ENCODE assay signal across 8 cellular contexts in genomic region chr10:112446055-112446854, GRCh38. TPM values are rescaled to one million over a fixed set of nuclear protein-coding genes. Genes with fewer than 3 reads are reported as not detected.
A peak's percentile ranks its signal among the peaks of the same experiment; 100 is the strongest.
DNase-seq lines count a peak whose midpoint lies in the region; ATAC-seq and TF ChIP-seq lines count a peak whose summit lies in the region.

No MANE protein-coding gene starts in this region.

- ATAC-seq in upper lobe of right lung (peak; percentile 26), HG03520 (IDR thresholded peaks at IDR 0.05; ENCODE audit: unreplicated experiment) (no peak)

- peak overlapping the region; percentile 96 for H3K9ac ChIP-seq in mesenchymal stem cell (ENCODE audit: low read length)

- TF ChIP-seq CTCF in BE2C (IDR thresholded peaks at IDR 0.05; ENCODE audit: low read depth, low read length) (no peak), choroid plexus epithelial cell (conservative IDR thresholded peaks at IDR 0.05; ENCODE audit: low read depth, low read length) (no peak), upper lobe of right lung (IDR thresholded peaks at IDR 0.05) (no peak), GM13977 (IDR thresholded peaks at IDR 0.05; ENCODE audit: extremely low read depth, insufficient read depth, missing control alignments) (no peak)

- peak overlapping the region in 1 of 2 experiments; percentile 23 for H2BK12ac ChIP-seq in mesenchymal stem cell (ENCODE audit: low read length in 2 of 2)

- peak overlapping the region; percentile 80 for H2AFZ ChIP-seq in mesenchymal stem cell (ENCODE audit: low read depth, low read length)

- H3K4ac ChIP-seq in mesenchymal stem cell (ENCODE audit: low read depth in 1 of 2, low read length in 2 of 2), result peak overlapping the region in 1 of 2 experiments; percentile 70

- peak overlapping the region; percentile 74 for H4K8ac ChIP-seq in mesenchymal stem cell (ENCODE audit: low read length)

- H3K27me3 ChIP-seq in BE2C, result no peaks in the 10 kb centered on the region
- no peaks in the 10 kb centered on the region for H3K27me3 ChIP-seq in H7 (ENCODE audit: control insufficient read depth, insufficient read depth, low read length)
- no peaks in the 10 kb centered on the region for H3K27me3 ChIP-seq in mesenchymal stem cell (ENCODE audit: control insufficient read depth in 1 of 2, insufficient read depth in 1 of 2, low read length in 2 of 2)
- no peaks in the 10 kb centered on the region for H3K27me3 ChIP-seq in upper lobe of right lung

- DNase-seq in BE2C (no peak), H7 (no peak), RPMI7951 (ENCODE audit: low read depth) (peak; percentile 30), choroid plexus epithelial cell (ENCODE audit: low read depth) (peak; percentile 27), mesenchymal stem cell (peak; percentile 24), upper lobe of right lung (no peak), GM13977 (ENCODE audit: low spot score) (no peak)

- H2BK15ac ChIP-seq in mesenchymal stem cell (ENCODE audit: low read depth, poor library complexity, severe bottlenecking), result no peak overlapping the region

- H3K23ac ChIP-seq in mesenchymal stem cell (ENCODE audit: low read length in 2 of 2), result no peak overlapping the region

- no peak overlapping the region for H2AK5ac ChIP-seq in mesenchymal stem cell (ENCODE audit: low read length, severe bottlenecking)

- H3K79me1 ChIP-seq in mesenchymal stem cell (replicated peaks; ENCODE audit: low read length, poor library complexity, severe bottlenecking), result peaks cover 22% of the 10 kb centered on the region

- H2BK120ac ChIP-seq in mesenchymal stem cell (ENCODE audit: low read depth, low read length), result no peak overlapping the region

- no peak overlapping the region for H2BK5ac ChIP-seq in mesenchymal stem cell (ENCODE audit: low read depth, low read length, poor library complexity, severe bottlenecking)

- peak overlapping the region; percentile 58 to 86 for H3K18ac ChIP-seq in mesenchymal stem cell (ENCODE audit: low read depth in 1 of 2, low read length in 2 of 2)

- H3K14ac ChIP-seq in mesenchymal stem cell (ENCODE audit: low read length in 2 of 2), result no peak overlapping the region

- H3K9me3 ChIP-seq in BE2C, result no peaks in the 10 kb centered on the region
- H3K9me3 ChIP-seq in mesenchymal stem cell (ENCODE audit: control insufficient read depth, low read length), result no peaks in the 10 kb centered on the region
- H3K9me3 ChIP-seq in upper lobe of right lung, result no peaks in the 10 kb centered on the region

- intact Hi-C loops in upper lobe of right lung (cut with DNase I), result no loop called here

- no peaks in the 10 kb centered on the region; the same call in 1 of the 2 replicates for H3K4me1 ChIP-seq in BE2C
- H3K4me1 ChIP-seq in mesenchymal stem cell (ENCODE audit: control insufficient read depth, insufficient read depth, low read depth, low read length), result no peaks in the 10 kb centered on the region
- H3K4me1 ChIP-seq in upper lobe of right lung, result peaks cover 26% of the 10 kb centered on the region

- H3K36me3 ChIP-seq in BE2C (peaks cover 6% of the 10 kb centered on the region), H7 (replicated peaks; ENCODE audit: control insufficient read depth, insufficient read depth, low read length) (peaks cover 2% of the 10 kb centered on the region; the same call in 1 of the 2 replicates), mesenchymal stem cell (ENCODE audit: control insufficient read depth in 1 of 2, insufficient read depth in 2 of 2, low read depth in 1 of 2, low read length in 2 of 2) (peaks cover 0 to 40% of the 10 kb centered on the region in 2 experiments), upper lobe of right lung (peaks cover 38% of the 10 kb centered on the region)

- no peak overlapping the region for H4K91ac ChIP-seq in mesenchymal stem cell (ENCODE audit: low read length)

- H3K27ac ChIP-seq in mesenchymal stem cell (ENCODE audit: low read length, poor library complexity, severe bottlenecking), result peak overlapping the region; percentile 87
- peak overlapping the region; percentile 95 for H3K27ac ChIP-seq in upper lobe of right lung

- in situ Hi-C loops in GM13977 (cut with MboI; ENCODE audit: low pct_unique_long_range_greater_than_20kb, low sequenced_read_pairs, unreplicated experiment), result loop anchor here (25.0 kb wide), 1 partner anchor 259 kb away; the partner anchor contains the start of gene GPAM

- peak overlapping the region; percentile 98 for H3K4me3 ChIP-seq in BE2C (ENCODE audit: low read depth, low read length)
- H3K4me3 ChIP-seq in H7 (ENCODE audit: insufficient read depth, low read depth, low read length), result peak overlapping the region; percentile 78
- H3K4me3 ChIP-seq in choroid plexus epithelial cell (ENCODE audit: low read depth, low read length), result peak overlapping the region; percentile 99
- H3K4me3 ChIP-seq in mesenchymal stem cell (ENCODE audit: insufficient read depth in 1 of 2, low read depth in 1 of 2, low read length in 2 of 2), result peak overlapping the region; percentile 96 to 99
- peak overlapping the region; percentile 96 for H3K4me3 ChIP-seq in upper lobe of right lung

- peak overlapping the region; percentile 80 for H3K4me2 ChIP-seq in mesenchymal stem cell (ENCODE audit: low read length, poor library complexity, severe bottlenecking)

- WGBS in mesenchymal stem cell, result 6% methylated on average over 19 of the region's 20 CpGs

RNA-seq across cellular contexts. Expression of gene ZDHHC6, which starts 0.5 kb away (rescaled TPM):
- 33.1 TPM for polyA plus RNA-seq in BE2C (2012; ENCODE audit: insufficient read depth, insufficient read length, low read depth)
- 12.3 and 14.3 TPM in 2 replicates for total RNA-seq in H7 (2014; rRNA removed; shearing (Covaris generic))
- 35.6 and 38.8 TPM in 2 replicates for total RNA-seq in RPMI7951 (2014; rRNA removed; shearing (Covaris generic))
- 17.5 TPM for polyA plus RNA-seq in mesenchymal stem cell (2013, experiment 1 of 2)
- 17.1 TPM for polyA plus RNA-seq in mesenchymal stem cell (2013, experiment 2 of 2)
- 34.9 TPM for total RNA-seq in upper lobe of right lung

RNA-seq across cellular contexts. Expression of gene VTI1A, which starts 0.8 kb away (rescaled TPM):
- 8.2 TPM for polyA plus RNA-seq in BE2C (2012; ENCODE audit: insufficient read depth, insufficient read length, low read depth)
- 12.8 and 13.9 TPM in 2 replicates for total RNA-seq in H7 (2014; rRNA removed; shearing (Covaris generic))
- total RNA-seq in RPMI7951 (2014; rRNA removed; shearing (Covaris generic)), result 22.3 and 22.9 TPM in 2 replicates
- polyA plus RNA-seq in mesenchymal stem cell (2013, experiment 1 of 2), result 12.8 TPM
- 12.5 TPM for polyA plus RNA-seq in mesenchymal stem cell (2013, experiment 2 of 2)
- total RNA-seq in upper lobe of right lung, result 29.7 TPM

Comparison
In these comparisons a context has a peak if more than half of its experiments do, and no peak if none do; other contexts are left out.
1. DNase-seq: peak in RPMI7951 (single experiment), choroid plexus epithelial cell (single experiment) and mesenchymal stem cell (single experiment); none in BE2C (single experiment), H7 (single experiment), upper lobe of right lung (single experiment) and GM13977 (single experiment).
2. Peak in every context shown above with its lines, with median percentiles within 50 percentile points of each other: H3K4me3 ChIP-seq.